21 cellular contexts compared by ENCODE assay signal in the genomic region with DNA sequence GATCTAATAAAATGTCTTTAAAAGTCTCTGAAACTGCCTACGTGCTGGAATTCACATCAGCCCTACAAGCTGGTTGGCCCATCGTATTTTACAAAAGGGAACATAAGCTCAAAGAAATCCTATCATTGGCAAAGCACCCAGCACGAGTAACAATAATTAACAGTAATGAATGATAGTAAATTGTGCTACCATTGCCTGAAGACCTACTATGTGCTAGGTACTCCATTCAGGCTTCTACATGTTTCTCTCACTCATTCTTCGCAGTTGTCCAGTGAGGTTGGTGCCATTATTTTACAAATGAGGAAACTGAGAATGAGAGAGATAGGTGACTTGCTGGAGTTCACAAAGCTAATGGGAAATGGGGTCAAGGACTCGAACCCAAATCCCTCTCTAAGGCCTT.
"Had no signal": no experiment of that assay in that cellular context is flagged by ENCODE, and none has a peak within 500 bp of the region (broad histone marks: within the 10 kb centered on the region; RNA-seq: fewer than 3 reads in every experiment).

No MANE protein-coding gene starts in this region.

- H3K27ac ChIP-seq: KMS-11, SJSA1, SK-N-MC had no signal

- FAIRE-seq: RCC 7860 had no signal

- DNase-seq: IMR-90, Kasumi-1, MM.1S, NCI-H1092 treated with DMSO at 0.1 percent for 48 hours, NCI-H1436, NCI-H187, NCI-H2029, NCI-H2081 treated with DMSO at 0.1 percent for 48 hours, NCI-H2171, NCI-H226, NCI-H446, NCI-H510A, NCI-H524 treated with DMSO at 0.1 percent for 48 hours, NCI-H69, NCI-H774, RPMI8226, SIG-M5 had no signal

- H3K27me3 ChIP-seq: SJSA1 had no signal

- H3K9me3 ChIP-seq: SJSA1 had no signal

- H3K4me1 ChIP-seq: SJSA1 had no signal

- H3K4me3 ChIP-seq: SJSA1, SK-N-MC had no signal

- H3K36me3 ChIP-seq: SJSA1 had no signal

- H3K4me2 ChIP-seq: KMS-11 had no signal

- H3K9ac ChIP-seq: KMS-11 had no signal
